20 cellular contexts compared by ENCODE assay signal in genomic region chr9:88754452-88754851, GRCh38.
"Had no signal": no experiment of that assay in that cellular context is flagged by ENCODE, and none has a peak within 500 bp of the region (broad histone marks: within the 10 kb centered on the region; RNA-seq: fewer than 3 reads in every experiment).

No MANE protein-coding gene starts in this region.

- H3K9me3 ChIP-seq: colonic mucosa, gastrocnemius medialis, mucosa of descending colon, ovary, prostate gland, upper lobe of right lung had no signal

- H3K27ac ChIP-seq: colonic mucosa, gastrocnemius medialis, left lung, ovary, prostate gland, upper lobe of right lung had no signal

- DNase-seq: activated CD4-positive, alpha-beta T cell treated with anti-CD3 and anti-CD28 coated beads, Interleukin-2, amount 50 U/mL, for 1 hour; activated CD4-positive, CD25-positive, alpha-beta regulatory T cell treated with anti-CD3 and anti-CD28 coated beads, Interleukin-2, amount 50 U/mL, for 72 hours; activated CD8-positive, alpha-beta T cell treated with anti-CD3 and anti-CD28 coated beads for 36 hours; activated naive CD4-positive, alpha-beta T cell; activated T-cell treated with anti-CD3 and anti-CD28 coated beads, Interleukin-2, amount 50 U/mL, for 48 hours; cerebellar nuclear complex; colonic mucosa; dorsolateral prefrontal cortex; effector memory CD4-positive, alpha-beta T cell; gastrocnemius medialis; left lung; mucosa of descending colon; ovary; stimulated activated CD4-positive, alpha-beta T cell treated with anti-CD3 and anti-CD28 coated beads, Interleukin-2, amount 100 ng/mL, for 48 hours; T-helper 2 cell; upper lobe of right lung had no signal

- H3K4me1 ChIP-seq: colonic mucosa, gastrocnemius medialis, left lung, prostate gland had no signal

- H3K4me3 ChIP-seq: colonic mucosa, dorsolateral prefrontal cortex, gastrocnemius medialis, left lung, lung, mucosa of descending colon, ovary, prostate gland, upper lobe of right lung had no signal

- ATAC-seq: activated CD8-positive, alpha-beta T cell treated with anti-CD3 and anti-CD28 coated beads for 36 hours; activated naive CD4-positive, alpha-beta T cell treated with anti-CD3 and anti-CD28 coated beads, Interleukin-2, amount 50 U/mL, for 72 hours; left lung; natural killer cell treated with Interleukin-12 subunit alpha and Interleukin-12 subunit beta and Interleukin-15 and Interleukin-18, amount 100 ng/mL, for 72 hours had no signal

- H3K27me3 ChIP-seq: colonic mucosa, dorsolateral prefrontal cortex, gastrocnemius medialis, left lung, ovary, upper lobe of right lung had no signal

- H3K36me3 ChIP-seq: colonic mucosa, gastrocnemius medialis, left lung, ovary, prostate gland, upper lobe of right lung had no signal
